In genomic region chr5:23823521-23823920, GRCh38 we compare ENCODE assay signal across 31 cellular contexts.
"Had no signal": no experiment of that assay in that cellular context is flagged by ENCODE, and none has a peak within 500 bp of the region (broad histone marks: within the 10 kb centered on the region; RNA-seq: fewer than 3 reads in every experiment).

No MANE protein-coding gene starts in this region.

- H3K4me3 Mint-ChIP-seq: natural killer cell; nephron; neural progenitor cell; stimulated activated memory B cell treated with anti-CD40 and anti-IgM and Interleukin-4, amounts not matched to agents 10 μg/mL and 1 μg/mL and 100 μg/mL, for 72 hours; stimulated activated naive CD8-positive, alpha-beta T cell treated with anti-CD3 and anti-CD28 coated beads, Interleukin-15, amount 100 ng/mL, for 72 hours; type B pancreatic cell had no signal

- H3K4me1 Mint-ChIP-seq: natural killer cell; neural progenitor cell; stimulated activated memory B cell treated with anti-CD40 and anti-IgM and Interleukin-4, amounts not matched to agents 10 μg/mL and 1 μg/mL and 100 μg/mL, for 72 hours; stimulated activated naive CD8-positive, alpha-beta T cell treated with anti-CD3 and anti-CD28 coated beads, Interleukin-15, amount 100 ng/mL, for 72 hours had no signal

- DNase-seq: natural killer cell; occipital lobe; ovary; posterior cingulate gyrus; psoas muscle; right cardiac atrium; spleen; stimulated activated CD4-positive, alpha-beta T cell treated with anti-CD3 and anti-CD28 coated beads, Interleukin-12 subunit alpha, Interleukin-12 subunit beta, amount 100 ng/mL, for 4 hours; stimulated activated CD4-positive, alpha-beta T cell treated with anti-CD3 and anti-CD28 coated beads, Interleukin-1b, Interleukin-23, amount 100 ng/mL, for 48 hours; stimulated activated CD4-positive, alpha-beta T cell treated with anti-CD3 and anti-CD28 coated beads, Interleukin-4, amount 100 ng/mL, for 1 hour; stimulated activated CD4-positive, alpha-beta T cell treated with anti-CD3 and anti-CD28 coated beads, Interleukin-4, amount 100 ng/mL, for 4 hours; stimulated activated CD8-positive, alpha-beta memory T cell treated with anti-CD3 and anti-CD28 coated beads, Interleukin-4, amount 100 ng/mL, for 48 hours; stimulated activated naive CD4-positive, alpha-beta T cell; stimulated activated naive CD8-positive, alpha-beta T cell treated with anti-CD3 and anti-CD28 coated beads, Interleukin-15, amount 100 ng/mL, for 72 hours; stimulated activated naive CD8-positive, alpha-beta T cell treated with anti-CD3 and anti-CD28 coated beads, Interleukin-15, Interleukin-2, amounts not matched to agents 100 U/mL and 50 U/mL, for 24 hours; substantia nigra; testis; tibial artery; transverse colon; upper lobe of right lung; uterus had no signal

- H3K27me3 ChIP-seq: neural progenitor cell, ovary, spleen, suprapubic skin, testis, tibial artery, transverse colon, upper lobe of right lung, uterus had no signal

- H3K27ac Mint-ChIP-seq: natural killer cell; nephron; neural progenitor cell; progenitor cell of endocrine pancreas; stimulated activated memory B cell treated with anti-CD40 and anti-IgM and Interleukin-4, amounts not matched to agents 10 μg/mL and 1 μg/mL and 100 μg/mL, for 72 hours; stimulated activated naive CD8-positive, alpha-beta T cell treated with anti-CD3 and anti-CD28 coated beads, Interleukin-15, amount 100 ng/mL, for 72 hours; type B pancreatic cell had no signal

- H3K79me2 ChIP-seq: parathyroid adenoma had no signal

- ATAC-seq: natural killer cell; psoas muscle; right cardiac atrium; sciatic nerve; stimulated activated naive CD8-positive, alpha-beta T cell treated with anti-CD3 and anti-CD28 coated beads, Interleukin-15, amount 100 ng/mL, for 72 hours; stimulated activated naive CD8-positive, alpha-beta T cell treated with anti-CD3 and anti-CD28 coated beads, Interleukin-15, Interleukin-2, amounts not matched to agents 100 U/mL and 50 U/mL, for 24 hours; upper lobe of right lung had no signal

- H3K27me3 Mint-ChIP-seq: stimulated activated memory B cell treated with anti-CD40 and anti-IgM and Interleukin-4, amounts not matched to agents 10 μg/mL and 1 μg/mL and 100 μg/mL, for 72 hours; stimulated activated naive CD8-positive, alpha-beta T cell treated with anti-CD3 and anti-CD28 coated beads, Interleukin-15, amount 100 ng/mL, for 72 hours; type B pancreatic cell had no signal

- H3K4me3 ChIP-seq: neural progenitor cell, ovary, psoas muscle, skin epidermis, smooth muscle cell, spleen, suprapubic skin, testis, tibial artery, transverse colon, upper lobe of right lung, uterus had no signal

- H3K9me3 Mint-ChIP-seq: nephron, neural progenitor cell, type B pancreatic cell had no signal

- H3K27ac ChIP-seq: neural progenitor cell, ovary, parathyroid adenoma, psoas muscle, skin epidermis, spleen, suprapubic skin, testis, tibial artery, transverse colon, upper lobe of right lung, uterus had no signal

- H3K36me3 ChIP-seq: neural progenitor cell, ovary, spleen, suprapubic skin, tibial artery, transverse colon, upper lobe of right lung, uterus had no signal

- H3K36me3 Mint-ChIP-seq: natural killer cell; neural progenitor cell; stimulated activated memory B cell treated with anti-CD40 and anti-IgM and Interleukin-4, amounts not matched to agents 10 μg/mL and 1 μg/mL and 100 μg/mL, for 72 hours; type B pancreatic cell had no signal

- H3K4me2 ChIP-seq: neural progenitor cell, smooth muscle cell had no signal

- H2AFZ ChIP-seq: neural progenitor cell, parathyroid adenoma had no signal

- H3K4me1 ChIP-seq: parathyroid adenoma, psoas muscle, spleen, suprapubic skin, testis, tibial artery, transverse colon, upper lobe of right lung, uterus had no signal

- H3K9me3 ChIP-seq: ovary, psoas muscle, suprapubic skin, testis, tibial artery, transverse colon, upper lobe of right lung, uterus had no signal
